ENCODE assay signal across 9 cellular contexts in the genomic region with DNA sequence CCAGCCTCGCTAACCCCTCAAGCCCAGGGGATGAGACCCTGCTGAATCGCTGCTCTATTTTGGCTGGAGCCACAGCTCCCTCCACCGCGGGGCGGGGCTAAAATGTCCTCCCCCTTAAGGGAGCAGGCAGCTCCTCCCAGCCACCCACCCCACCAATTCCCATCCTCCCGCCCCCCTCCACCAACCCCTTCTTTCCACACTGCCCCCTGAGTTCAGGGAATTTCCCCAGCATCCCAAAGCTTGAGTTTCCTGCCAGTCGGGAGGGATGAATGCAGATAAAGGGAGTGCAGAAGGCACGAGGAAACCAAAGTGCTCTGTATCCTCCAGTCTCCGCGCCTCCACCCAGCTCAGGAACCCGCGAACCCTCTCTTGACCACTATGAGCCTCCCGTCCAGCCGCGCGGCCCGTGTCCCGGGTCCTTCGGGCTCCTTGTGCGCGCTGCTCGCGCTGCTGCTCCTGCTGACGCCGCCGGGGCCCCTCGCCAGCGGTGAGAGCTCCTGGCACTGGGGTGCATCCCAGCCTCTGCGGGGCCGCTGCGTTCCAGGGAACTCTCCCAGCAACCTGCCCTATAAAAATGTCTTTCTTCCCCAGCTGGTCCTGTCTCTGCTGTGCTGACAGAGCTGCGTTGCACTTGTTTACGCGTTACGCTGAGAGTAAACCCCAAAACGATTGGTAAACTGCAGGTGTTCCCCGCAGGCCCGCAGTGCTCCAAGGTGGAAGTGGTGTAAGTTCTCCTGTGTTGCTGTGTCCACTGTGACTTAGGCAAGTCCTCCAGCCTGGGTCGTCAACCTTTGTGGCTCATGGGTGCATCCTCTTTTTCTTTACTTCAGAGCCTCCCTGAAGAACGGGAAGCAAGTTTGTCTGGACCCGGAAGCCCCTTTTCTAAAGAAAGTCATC. TPM values are rescaled to one million over a fixed set of nuclear protein-coding genes. Genes with fewer than 3 reads are reported as not detected.
DNase-seq lines count a peak whose midpoint lies in the region; ATAC-seq and TF ChIP-seq lines count a peak whose summit lies in the region.
"Had no signal": no experiment of that assay in that cellular context is flagged by ENCODE, and none has a peak within 500 bp of the region (broad histone marks: within the 10 kb centered on the region; RNA-seq: fewer than 3 reads in every experiment).

Gene CXCL6 (plus strand): TSS at position 306 of the 897 bp plus-strand sequence. CDS start 73 bp downstream, at position 379.

- no peak for TF ChIP-seq CTCF in lower lobe of right lung (IDR thresholded peaks at IDR 0.05)
- no peak for TF ChIP-seq CTCF in upper lobe of left lung (IDR thresholded peaks at IDR 0.05)

- peak; percentile 5 to 50 for DNase-seq in SHP77 (lab: John Stamatoyannopoulos, UW)
- DNase-seq in SHP77 treated with DMSO at 0.1 percent for 48 hours (lab: John Stamatoyannopoulos, UW): no peak
- peak; percentile 69 for DNase-seq in ecto neural progenitor cell (ENCODE audit: low spot score)
- peak; percentile 56 for DNase-seq in lower lobe of right lung
- DNase-seq in upper lobe of left lung: peak; percentile 75 to 90
- DNase-seq in SK-N-DZ (ENCODE audit: low spot score): no peak
- no peak for DNase-seq in stimulated activated CD4-positive, alpha-beta T cell treated with anti-CD3 and anti-CD28 coated beads, Interleukin-15, amount 100 ng/mL, for 24 hours
- DNase-seq: midbrain had no signal

- H3K36me3 ChIP-seq in lower lobe of right lung (no peaks in the 10 kb centered on the region), upper lobe of left lung (no peaks in the 10 kb centered on the region)

- peak within 1 kb of the TSS; percentile 46 for H3K4me3 ChIP-seq in lower lobe of right lung
- peak within 1 kb of the TSS; percentile 23 to 41 (median 31) for H3K4me3 ChIP-seq in upper lobe of left lung

- peak; percentile 65 to 68 for ATAC-seq in lower lobe of right lung
- ATAC-seq in upper lobe of left lung (ENCODE audit: low FRiP score in 2 of 2): peak; percentile 73 to 88
- no peak for ATAC-seq in HG03135 (IDR thresholded peaks at IDR 0.05; ENCODE audit: unreplicated experiment)

- H3K4me1 ChIP-seq in lower lobe of right lung: no peaks in the 10 kb centered on the region
- H3K4me1 ChIP-seq in upper lobe of left lung: peaks cover 0 to 10% (median 9%) of the 10 kb centered on the region in 4 donors

- no peak for TF ChIP-seq EP300 in upper lobe of left lung (IDR thresholded peaks at IDR 0.05)

- H3K27me3 ChIP-seq in lower lobe of right lung (ENCODE audit: low read depth) (no peaks in the 10 kb centered on the region), upper lobe of left lung (peaks cover 0 to 1% (median 0%) of the 10 kb centered on the region in 4 donors)

- H3K27ac ChIP-seq in lower lobe of right lung: no peak within 1 kb of the TSS
- H3K27ac ChIP-seq in upper lobe of left lung: peak within 1 kb of the TSS in 3 of 4 donors; percentile 42 to 80 (median 58)

- WGBS in upper lobe of left lung, 2 donors: 8 to 9% methylated on average over 27 to 40 of the region's 41 CpGs

- TF ChIP-seq POLR2A in upper lobe of left lung (IDR thresholded peaks at IDR 0.05): no peak

- intact Hi-C loops in lower lobe of right lung (cut with DNase I): no loop called here

- H3K9me3 ChIP-seq in lower lobe of right lung (no peaks in the 10 kb centered on the region), upper lobe of left lung (no peaks in the 10 kb centered on the region)

RNA-seq across cellular contexts. Expression of gene CXCL6, which starts in this region (rescaled TPM):
- total RNA-seq in lower lobe of right lung (0.50 TPM), upper lobe of left lung (10 to 100 TPM in 1 of 6 donors, 1 to 10 TPM in 1, under 1 TPM in 3, not detected in 1; 0.29 to 19.7 (median 0.71) TPM)
- not detected in 2 replicates for polyA plus RNA-seq in SK-N-DZ (2014; cell fraction: cytosol; rRNA removed)
- not detected in 2 replicates for polyA plus RNA-seq in SK-N-DZ (2014; cell fraction: nucleus; rRNA removed)

Comparison
In these comparisons a context has a peak if more than half of its experiments do, and no peak if none do; other contexts are left out.
1. DNase-seq: peak in SHP77 (2 of 2), ecto neural progenitor cell (single experiment) and upper lobe of left lung (2 of 2); none in SHP77 treated with DMSO at 0.1 percent for 48 hours (single experiment), SK-N-DZ (single experiment) and stimulated activated CD4-positive, alpha-beta T cell treated with anti-CD3 and anti-CD28 coated beads, Interleukin-15, amount 100 ng/mL, for 24 hours (single experiment).
2. Peak in DNase-seq, ATAC-seq and H3K4me3 ChIP-seq in lower lobe of right lung; RNA of the gene not detected or under 1 TPM.